In genomic region chr2:22854588-22854987, GRCh38 we compare ENCODE assay signal across 26 cellular contexts.
"Had no signal": no experiment of that assay in that cellular context is flagged by ENCODE, and none has a peak within 500 bp of the region (broad histone marks: within the 10 kb centered on the region; RNA-seq: fewer than 3 reads in every experiment).

No MANE protein-coding gene starts in this region.

- H3K4me3 Mint-ChIP-seq: activated CD4-positive, alpha-beta memory T cell treated with anti-CD3 and anti-CD28 coated beads for 36 hours; activated naive CD4-positive, alpha-beta T cell treated with anti-CD3 and anti-CD28 coated beads, Interleukin-2, amount 10 ng/mL, durations not matched to agents 7 days and 5 days; activated naive CD8-positive, alpha-beta T cell treated with anti-CD3 and anti-CD28 coated beads, Interleukin-2, amount 10 ng/mL, durations not matched to agents 7 days and 5 days; activated T-cell treated with anti-CD3 and anti-CD28 coated beads, Interleukin-2, amount 50 U/mL, for 24 hours; naive thymus-derived CD8-positive, alpha-beta T cell; neural crest cell; stimulated activated effector memory CD8-positive, alpha-beta T cell treated with anti-CD3 and anti-CD28 coated beads, Interleukin-12 subunit alpha, Interleukin-12 subunit beta, amount 100 ng/mL, for 72 hours; stimulated activated naive CD8-positive, alpha-beta T cell treated with anti-CD3 and anti-CD28 coated beads, Interleukin-15, Interleukin-2, amounts not matched to agents 100 ng/mL and 50 ng/mL, for 24 hours; T-helper 1 cell treated with Interleukin-12 subunit alpha and Interleukin-12 subunit beta and Interleukin-4 antibody, amounts not matched to agents 30 μg/mL and 1 μg/mL, for 36 hours had no signal

- H3K36me3 Mint-ChIP-seq: activated CD4-positive, alpha-beta memory T cell treated with anti-CD3 and anti-CD28 coated beads for 36 hours; activated naive CD4-positive, alpha-beta T cell treated with anti-CD3 and anti-CD28 coated beads, Interleukin-2, amount 10 ng/mL, durations not matched to agents 7 days and 5 days; activated naive CD8-positive, alpha-beta T cell treated with anti-CD3 and anti-CD28 coated beads, Interleukin-2, amount 10 ng/mL, durations not matched to agents 7 days and 5 days; stimulated activated effector memory CD8-positive, alpha-beta T cell treated with anti-CD3 and anti-CD28 coated beads, Interleukin-12 subunit alpha, Interleukin-12 subunit beta, amount 100 ng/mL, for 72 hours had no signal

- H3K27ac Mint-ChIP-seq: activated CD4-positive, alpha-beta memory T cell treated with anti-CD3 and anti-CD28 coated beads for 36 hours; activated naive CD4-positive, alpha-beta T cell treated with anti-CD3 and anti-CD28 coated beads, Interleukin-2, amount 10 ng/mL, durations not matched to agents 7 days and 5 days; activated naive CD8-positive, alpha-beta T cell treated with anti-CD3 and anti-CD28 coated beads, Interleukin-2, amount 10 ng/mL, durations not matched to agents 7 days and 5 days; activated T-cell treated with anti-CD3 and anti-CD28 coated beads, Interleukin-2, amount 50 U/mL, for 24 hours; naive thymus-derived CD8-positive, alpha-beta T cell; stimulated activated effector memory CD8-positive, alpha-beta T cell treated with anti-CD3 and anti-CD28 coated beads, Interleukin-12 subunit alpha, Interleukin-12 subunit beta, amount 100 ng/mL, for 72 hours; stimulated activated naive CD8-positive, alpha-beta T cell treated with anti-CD3 and anti-CD28 coated beads, Interleukin-15, Interleukin-2, amounts not matched to agents 100 ng/mL and 50 ng/mL, for 24 hours; T-helper 1 cell treated with Interleukin-12 subunit alpha and Interleukin-12 subunit beta and Interleukin-4 antibody, amounts not matched to agents 30 μg/mL and 1 μg/mL, for 36 hours had no signal

- DNase-seq: activated CD4-positive, alpha-beta memory T cell treated with anti-CD3 and anti-CD28 coated beads for 36 hours; activated CD4-positive, alpha-beta T cell treated with anti-CD3 and anti-CD28 coated beads for 48 hours; activated CD8-positive, alpha-beta memory T cell treated with anti-CD3 and anti-CD28 coated beads, Interleukin-2, amount 50 U/mL, for 48 hours; activated gamma-delta T cell; activated naive CD4-positive, alpha-beta T cell treated with anti-CD3 and anti-CD28 coated beads, Interleukin-2, amount 10 ng/mL, durations not matched to agents 7 days and 5 days; activated naive CD8-positive, alpha-beta T cell treated with anti-CD3 and anti-CD28 coated beads, Interleukin-2, amount 10 ng/mL, durations not matched to agents 7 days and 5 days; activated T-cell treated with anti-CD3 and anti-CD28 coated beads, Interleukin-2, amount 50 U/mL, for 24 hours; brain microvascular endothelial cell; foreskin keratinocyte; left colon; mammary epithelial cell; naive thymus-derived CD8-positive, alpha-beta T cell; occipital lobe; right lobe of liver; stimulated activated CD4-positive, alpha-beta T cell treated with anti-CD3 and anti-CD28 coated beads, Interleukin-4, amount 100 ng/mL, for 24 hours; SW 1271; T1000; tibial artery; WERI-Rb-1 had no signal

- H3K27ac ChIP-seq: brain microvascular endothelial cell, esophagus muscularis mucosa, foreskin keratinocyte, right lobe of liver, skin epidermis, tibial artery, WERI-Rb-1 had no signal

- H3K27me3 ChIP-seq: brain microvascular endothelial cell, esophagus muscularis mucosa, foreskin keratinocyte, right lobe of liver, tibial artery had no signal

- H3K4me1 ChIP-seq: esophagus muscularis mucosa, foreskin keratinocyte, right lobe of liver, tibial artery had no signal

- H3K27me3 Mint-ChIP-seq: activated CD4-positive, alpha-beta memory T cell treated with anti-CD3 and anti-CD28 coated beads for 36 hours; activated naive CD4-positive, alpha-beta T cell treated with anti-CD3 and anti-CD28 coated beads, Interleukin-2, amount 10 ng/mL, durations not matched to agents 7 days and 5 days; activated naive CD8-positive, alpha-beta T cell treated with anti-CD3 and anti-CD28 coated beads, Interleukin-2, amount 10 ng/mL, durations not matched to agents 7 days and 5 days; activated T-cell treated with anti-CD3 and anti-CD28 coated beads, Interleukin-2, amount 50 U/mL, for 24 hours; stimulated activated naive CD8-positive, alpha-beta T cell treated with anti-CD3 and anti-CD28 coated beads, Interleukin-15, Interleukin-2, amounts not matched to agents 100 ng/mL and 50 ng/mL, for 24 hours had no signal

- H3K36me3 ChIP-seq: brain microvascular endothelial cell, esophagus muscularis mucosa, right lobe of liver, tibial artery, WERI-Rb-1 had no signal

- H3K9me3 Mint-ChIP-seq: activated CD4-positive, alpha-beta memory T cell treated with anti-CD3 and anti-CD28 coated beads for 36 hours; activated naive CD4-positive, alpha-beta T cell treated with anti-CD3 and anti-CD28 coated beads, Interleukin-2, amount 10 ng/mL, durations not matched to agents 7 days and 5 days had no signal

- H3K4me3 ChIP-seq: esophagus muscularis mucosa, right lobe of liver, skin epidermis, tibial artery had no signal

- H3K4me1 Mint-ChIP-seq: activated naive CD4-positive, alpha-beta T cell treated with anti-CD3 and anti-CD28 coated beads, Interleukin-2, amount 10 ng/mL, durations not matched to agents 7 days and 5 days; activated naive CD8-positive, alpha-beta T cell treated with anti-CD3 and anti-CD28 coated beads, Interleukin-2, amount 10 ng/mL, durations not matched to agents 7 days and 5 days; naive thymus-derived CD8-positive, alpha-beta T cell; stimulated activated effector memory CD8-positive, alpha-beta T cell treated with anti-CD3 and anti-CD28 coated beads, Interleukin-12 subunit alpha, Interleukin-12 subunit beta, amount 100 ng/mL, for 72 hours had no signal

- ATAC-seq: activated CD4-positive, CD25-positive, alpha-beta regulatory T cell treated with anti-CD3 and anti-CD28 coated beads, Interleukin-2, amount 50 U/mL, for 24 hours; foreskin keratinocyte; left colon; naive thymus-derived CD8-positive, alpha-beta T cell; right lobe of liver; stimulated activated effector memory CD8-positive, alpha-beta T cell treated with anti-CD3 and anti-CD28 coated beads, Interleukin-12 subunit alpha, Interleukin-12 subunit beta, amount 100 ng/mL, for 72 hours had no signal
